In the genomic region with DNA sequence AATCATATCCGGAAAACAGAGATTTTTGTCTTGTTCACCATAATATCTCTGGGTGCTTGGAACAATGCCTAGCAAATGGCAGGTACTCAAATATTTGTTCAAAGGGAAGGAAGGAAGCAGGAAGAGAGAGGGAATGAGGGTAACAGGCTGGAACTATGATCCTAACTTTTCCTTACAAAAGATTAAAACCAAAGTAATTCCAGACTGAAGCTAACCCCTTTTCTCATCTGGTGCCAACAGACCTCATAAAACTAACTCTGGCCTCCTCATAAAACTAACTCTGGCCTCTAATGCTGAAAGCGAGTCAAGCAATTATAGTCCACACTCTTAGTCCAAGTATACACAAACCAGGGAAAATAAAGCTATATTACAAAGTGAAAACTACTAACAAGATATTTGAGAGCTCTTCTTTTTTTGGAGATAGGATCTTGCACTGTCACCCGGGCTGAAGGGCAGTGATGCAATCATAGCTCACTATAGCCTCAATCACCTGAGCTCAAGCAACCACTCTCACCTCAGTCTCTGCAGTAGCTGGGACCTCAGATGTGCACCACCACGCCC, we compare ENCODE assay signal across 1 cellular context.
A peak's percentile ranks its signal among the peaks of the same experiment; 100 is the strongest.
TF ChIP-seq lines count a peak whose summit lies in the region.

No MANE protein-coding gene starts in this region.

TF ChIP-seq in liver, 16 proteins besides CTCF, POLR2A, EP300 and RAD21 (continued from another document):
- TF ChIP-seq, protein P1, sequence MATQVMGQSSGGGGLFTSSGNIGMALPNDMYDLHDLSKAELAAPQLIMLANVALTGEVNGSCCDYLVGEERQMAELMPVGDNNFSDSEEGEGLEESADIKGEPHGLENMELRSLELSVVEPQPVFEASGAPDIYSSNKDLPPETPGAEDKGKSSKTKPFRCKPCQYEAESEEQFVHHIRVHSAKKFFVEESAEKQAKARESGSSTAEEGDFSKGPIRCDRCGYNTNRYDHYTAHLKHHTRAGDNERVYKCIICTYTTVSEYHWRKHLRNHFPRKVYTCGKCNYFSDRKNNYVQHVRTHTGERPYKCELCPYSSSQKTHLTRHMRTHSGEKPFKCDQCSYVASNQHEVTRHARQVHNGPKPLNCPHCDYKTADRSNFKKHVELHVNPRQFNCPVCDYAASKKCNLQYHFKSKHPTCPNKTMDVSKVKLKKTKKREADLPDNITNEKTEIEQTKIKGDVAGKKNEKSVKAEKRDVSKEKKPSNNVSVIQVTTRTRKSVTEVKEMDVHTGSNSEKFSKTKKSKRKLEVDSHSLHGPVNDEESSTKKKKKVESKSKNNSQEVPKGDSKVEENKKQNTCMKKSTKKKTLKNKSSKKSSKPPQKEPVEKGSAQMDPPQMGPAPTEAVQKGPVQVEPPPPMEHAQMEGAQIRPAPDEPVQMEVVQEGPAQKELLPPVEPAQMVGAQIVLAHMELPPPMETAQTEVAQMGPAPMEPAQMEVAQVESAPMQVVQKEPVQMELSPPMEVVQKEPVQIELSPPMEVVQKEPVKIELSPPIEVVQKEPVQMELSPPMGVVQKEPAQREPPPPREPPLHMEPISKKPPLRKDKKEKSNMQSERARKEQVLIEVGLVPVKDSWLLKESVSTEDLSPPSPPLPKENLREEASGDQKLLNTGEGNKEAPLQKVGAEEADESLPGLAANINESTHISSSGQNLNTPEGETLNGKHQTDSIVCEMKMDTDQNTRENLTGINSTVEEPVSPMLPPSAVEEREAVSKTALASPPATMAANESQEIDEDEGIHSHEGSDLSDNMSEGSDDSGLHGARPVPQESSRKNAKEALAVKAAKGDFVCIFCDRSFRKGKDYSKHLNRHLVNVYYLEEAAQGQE (IDR thresholded peaks at IDR 0.05): no peak
- no peak for TF ChIP-seq FOXA1 (IDR thresholded peaks at IDR 0.05)
- no peak for TF ChIP-seq EGR1 (IDR thresholded peaks at IDR 0.05; ENCODE audit: low read depth in 2 of 2)
- TF ChIP-seq HNF4A (conservative IDR thresholded peaks at IDR 0.05): peak in 1 of 2 donors; percentile 20
- TF ChIP-seq, protein P2, sequence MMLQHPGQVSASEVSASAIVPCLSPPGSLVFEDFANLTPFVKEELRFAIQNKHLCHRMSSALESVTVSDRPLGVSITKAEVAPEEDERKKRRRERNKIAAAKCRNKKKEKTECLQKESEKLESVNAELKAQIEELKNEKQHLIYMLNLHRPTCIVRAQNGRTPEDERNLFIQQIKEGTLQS (IDR thresholded peaks at IDR 0.05): peak; percentile 22
- TF ChIP-seq, protein P3, sequence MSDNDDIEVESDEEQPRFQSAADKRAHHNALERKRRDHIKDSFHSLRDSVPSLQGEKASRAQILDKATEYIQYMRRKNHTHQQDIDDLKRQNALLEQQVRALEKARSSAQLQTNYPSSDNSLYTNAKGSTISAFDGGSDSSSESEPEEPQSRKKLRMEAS (IDR thresholded peaks at IDR 0.05): no peak
- TF ChIP-seq RXRA (IDR thresholded peaks at IDR 0.05): no peak
